In the genomic region with DNA sequence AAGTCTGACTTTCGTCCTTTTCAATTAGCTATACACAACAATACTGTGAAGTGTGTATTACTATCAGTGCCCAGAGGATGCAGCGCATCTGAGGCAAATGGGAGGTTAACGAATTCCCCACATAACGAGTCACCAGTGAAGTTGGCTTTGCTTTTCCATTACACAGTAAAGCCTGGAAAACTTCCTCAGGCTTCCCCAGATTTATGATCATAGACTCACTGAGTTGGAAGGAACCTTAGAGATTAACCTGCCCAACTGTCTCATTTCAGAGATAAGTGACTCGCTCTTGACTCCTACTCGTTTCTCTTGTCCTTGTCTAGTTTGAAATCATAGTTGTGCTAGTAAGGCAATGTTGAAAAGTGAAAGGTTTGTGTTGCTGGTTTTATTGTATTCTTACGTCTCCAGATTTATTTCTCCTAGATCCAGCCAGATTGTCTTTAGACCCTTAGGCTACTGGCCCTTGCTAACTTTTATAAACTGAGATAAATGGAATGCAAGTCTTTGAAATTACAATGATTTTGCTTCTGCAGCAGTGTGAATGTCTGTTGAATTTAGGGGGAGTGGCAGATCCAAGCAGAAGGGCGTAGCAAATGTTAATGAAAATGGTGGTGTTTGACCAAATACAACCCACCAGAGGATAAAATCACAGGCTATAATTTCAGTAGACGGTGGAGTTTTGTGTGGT, we compare ENCODE assay signal across 12 cellular contexts. TPM values are rescaled to one million over a fixed set of nuclear protein-coding genes. Genes with fewer than 3 reads are reported as not detected.
DNase-seq lines count a peak whose midpoint lies in the region; ATAC-seq, FAIRE-seq and TF ChIP-seq lines count a peak whose summit lies in the region.
"Had no signal": no experiment of that assay in that cellular context is flagged by ENCODE, and none has a peak within 500 bp of the region (broad histone marks: within the 10 kb centered on the region; RNA-seq: fewer than 3 reads in every experiment).

No MANE protein-coding gene starts in this region.

- H3K9me3 ChIP-seq in A549 (no peaks in the 10 kb centered on the region), PC-3 (ENCODE audit: low read length) (no peaks in the 10 kb centered on the region), HepG2 (ENCODE audit: low read length) (no peaks in the 10 kb centered on the region)
- H3K9me3 ChIP-seq: Peyer's patch had no signal

- BruUV-seq in PC-3 (replicated peaks; lab: Mats Ljungman, UMichigan), result no TSS peak
- BruUV-seq in HepG2 (replicated peaks; lab: Mats Ljungman, UMichigan), result no TSS peak

- TF ChIP-seq POLR2A in A549 (IDR thresholded peaks at IDR 0.05; ENCODE audit: low read length), result no peak
- no peak for TF ChIP-seq POLR2A in HepG2 (IDR thresholded peaks at IDR 0.05; ENCODE audit: insufficient read depth in 1 of 2, low read depth in 2 of 2, low read length in 2 of 2)

- TF ChIP-seq RAD21 in A549 (conservative IDR thresholded peaks at IDR 0.05 in 1 of 2, IDR thresholded peaks at IDR 0.05 in 1 of 2) (no peak), HepG2 (CRISPR knock-in tag; IDR thresholded peaks at IDR 0.05) (no peak)

- ATAC-seq in A549 (peak; percentile 53 to 77; a peak in 4 of 6 replicates), PC-3 (peak; percentile 71), HepG2 (no peak), HG03442 (IDR thresholded peaks at IDR 0.05; ENCODE audit: unreplicated experiment) (no peak), GM21529 (IDR thresholded peaks at IDR 0.05; ENCODE audit: unreplicated experiment) (no peak), HG02852 (IDR thresholded peaks at IDR 0.05; ENCODE audit: unreplicated experiment) (no peak)

- H3K9me2 ChIP-seq in PC-3 (replicated peaks; ENCODE audit: low read length), result no peaks in the 10 kb centered on the region

- H4K20me1 ChIP-seq in PC-3 (ENCODE audit: low read length), result no peaks in the 10 kb centered on the region
- H4K20me1 ChIP-seq in HepG2 (ENCODE audit: insufficient read depth, low read length), result no peaks in the 10 kb centered on the region

- POLR2A ChIA-PET in A549 (lab: Yijun Ruan, JAX), result no interaction called here
- POLR2A ChIA-PET in PC-3 (lab: Charles Lee; ENCODE audit: unreplicated experiment), result no interaction called here
- POLR2A ChIA-PET in HepG2 (lab: Yijun Ruan, JAX), result no interaction called here

- TF ChIP-seq EP300 in A549 (IDR thresholded peaks at IDR 0.05), result no peak
- TF ChIP-seq EP300 in HepG2 (IDR thresholded peaks at IDR 0.05; ENCODE audit: low read depth in 2 of 2, low read length in 2 of 2), result no peak
- TF ChIP-seq EP300 in HepG2 (CRISPR knock-in tag; IDR thresholded peaks at IDR 0.05; ENCODE audit: borderline replicate concordance), result no peak

- H3K4me1 ChIP-seq in A549, result peaks cover 13% of the 10 kb centered on the region
- H3K4me1 ChIP-seq in PC-3 (ENCODE audit: insufficient read depth, low read length), result peaks cover 25% of the 10 kb centered on the region
- H3K4me1 ChIP-seq in HepG2 (ENCODE audit: insufficient read depth, low read length), result peaks cover 22% of the 10 kb centered on the region

- H3K79me2 ChIP-seq in PC-3 (ENCODE audit: low read length), result no peaks in the 10 kb centered on the region
- H3K79me2 ChIP-seq in HepG2 (ENCODE audit: insufficient read depth, low read length), result no peaks in the 10 kb centered on the region

- H3F3A ChIP-seq in PC-3 (ENCODE audit: low read length, unreplicated experiment), result no peaks in the 10 kb centered on the region

- no peak overlapping the region for H3K4me3 ChIP-seq in A549
- no peak overlapping the region for H3K4me3 ChIP-seq in PC-3 (ENCODE audit: low read length)
- no peak overlapping the region for H3K4me3 ChIP-seq in fibroblast of pulmonary artery (replicated peaks; ENCODE audit: low read depth, low read length)
- no peak overlapping the region for H3K4me3 ChIP-seq in HepG2 (replicated peaks in 1 of 3; ENCODE audit: insufficient read depth in 1 of 3, low read depth in 2 of 3, low read length in 3 of 3)
- H3K4me3 ChIP-seq: dorsolateral prefrontal cortex, Peyer's patch had no signal

- intact Hi-C loops in PC-3 (cut with micrococcal nuclease) (no loop called here), HepG2 (cut with micrococcal nuclease; ENCODE audit: unreplicated experiment) (no loop called here)

- CTCF ChIA-PET in A549 (lab: Yijun Ruan, JAX) (interaction anchor here (1.5 kb wide), 1 partner anchor 35 kb away, joined by 4 read pairs; no protein-coding TSS in a partner anchor), PC-3 (lab: Charles Lee) (no interaction called here), HepG2 (lab: Yijun Ruan, JAX; ENCODE audit: low intra/inter-chr PET ratio, low total read pairs) (no interaction called here)

- whole genome bisulfite sequencing in A549 (ENCODE audit: missing lambda C conversion rate), result 58% methylated on average over 9 of the region's 9 CpGs
- WGBS in HepG2 (ENCODE audit: low lambda C conversion rate), result 85% methylated on average over 9 of the region's 9 CpGs

- in situ Hi-C loops in HepG2 (cut with HindIII; ENCODE audit: extremely low pct_ligation_motif_present, low pct_unique_long_range_greater_than_20kb), result no loop called here

- H3K27ac ChIP-seq in A549 (no peak overlapping the region), PC-3 (ENCODE audit: low read length) (peak overlapping the region; percentile 10), HepG2 (ENCODE audit: extremely low read length, insufficient read depth, low read length) (no peak overlapping the region)
- H3K27ac ChIP-seq: dorsolateral prefrontal cortex, Peyer's patch had no signal

- H3K27me3 ChIP-seq in PC-3 (ENCODE audit: low read length) (no peaks in the 10 kb centered on the region), HepG2 (ENCODE audit: control insufficient read depth in 1 of 2, insufficient read depth in 2 of 2, low read length in 2 of 2) (peaks cover 0 to 1% of the 10 kb centered on the region in 2 experiments; a peak in 2 of 5 replicates)
- H3K27me3 ChIP-seq: dorsolateral prefrontal cortex, Peyer's patch had no signal

- H3K4me2 ChIP-seq in A549 (peak overlapping the region; percentile 50; the same call in 2 of the 3 replicates), PC-3 (ENCODE audit: low read length) (peak overlapping the region; percentile 19), HepG2 (ENCODE audit: low read depth, low read length) (no peak overlapping the region)

- H2AFZ ChIP-seq in PC-3 (ENCODE audit: low read length), result peak overlapping the region; percentile 61; the same call in 1 of the 2 replicates
- H2AFZ ChIP-seq in HepG2 (ENCODE audit: low read length), result no peak overlapping the region

- H3K36me3 ChIP-seq in PC-3 (ENCODE audit: low read depth, low read length) (no peaks in the 10 kb centered on the region), HepG2 (replicated peaks in 1 of 2; ENCODE audit: control insufficient read depth in 1 of 2, insufficient read depth in 2 of 2, low read length in 2 of 2) (no peaks in the 10 kb centered on the region)
- H3K36me3 ChIP-seq: Peyer's patch had no signal

- DNase-seq in A549 (ENCODE audit: low read depth in 1 of 2, low spot score in 1 of 2) (no peak), GM03348 (ENCODE audit: low spot score) (peak; percentile 59), PC-3 (peak; percentile 72), fibroblast of pulmonary artery (ENCODE audit: low read depth) (peak; percentile 69), HepG2 (ENCODE audit: low spot score) (no peak)
- DNase-seq: dorsolateral prefrontal cortex, Peyer's patch, posterior cingulate gyrus had no signal

- no peak overlapping the region for H3K9ac ChIP-seq in PC-3 (ENCODE audit: low read length)
- no peak overlapping the region for H3K9ac ChIP-seq in HepG2 (ENCODE audit: insufficient read depth, low read depth, low read length)

- FAIRE-seq in A549 (lab: Jason Lieb, UNC) (no peak), HepG2 (lab: Jason Lieb, UNC) (no peak)
- FAIRE-seq: islet of Langerhans had no signal

- TF ChIP-seq CTCF in A549 (IDR thresholded peaks at IDR 0.05) (no peak), PC-3 (conservative IDR thresholded peaks at IDR 0.05; ENCODE audit: low read depth, low read length) (no peak), fibroblast of pulmonary artery (IDR thresholded peaks at IDR 0.05; ENCODE audit: low read length, missing control alignments) (no peak), HepG2 (CRISPR knock-in tag; IDR thresholded peaks at IDR 0.05) (no peak)

TF ChIP-seq in A549, 52 proteins besides CTCF, POLR2A, EP300 and RAD21 (continues in another document):
- TF ChIP-seq JUNB (IDR thresholded peaks at IDR 0.05) (no peak), CBX8 (IDR thresholded peaks at IDR 0.05) (no peak)

TF ChIP-seq in HepG2, 621 proteins besides CTCF, POLR2A, EP300 and RAD21 (continues in another document):
- no peak for TF ChIP-seq NR1H2 (CRISPR knock-in tag; IDR thresholded peaks at IDR 0.05; ENCODE audit: borderline replicate concordance, low read depth)

RNA-seq across cellular contexts. Expression of gene S1PR1, which starts 17.3 kb away (rescaled TPM):
- polyA plus RNA-seq in A549 (2011; rRNA removed), result not detected in 2 replicates
- polyA plus RNA-seq in A549 (2012; cell fraction: cytosol; rRNA removed), result 0.01 TPM in 1 of 2 replicates, not detected in the other
- polyA plus RNA-seq in A549 (2012; cell fraction: nucleus; rRNA removed), result not detected in 2 replicates
- polyA plus RNA-seq in A549 (2017; fragmentation: RNase III; extraction: RNeasy Plus Mini Kit Qiagen cat#74134 plus additional on column Dnase treatment), result 0.06 to 0.07 TPM in 2 of 3 replicates, not detected in the other
- 0.08 TPM in 1 of 2 replicates, not detected in the other for polyA minus RNA-seq in A549 (2011; rRNA and poly(A)+ RNA removed)
- 2.1 TPM in 2 replicates for total RNA-seq in PC-3 (2014; rRNA removed)
- total RNA-seq in HepG2 (2016; rRNA removed; fragmentation: Illumina TruSeq; extraction: Trizol), result not detected in 2 replicates
- not detected in 2 replicates for total RNA-seq in HepG2 (2016; cell fraction: cytosol; rRNA removed; fragmentation: Illumina TruSeq; extraction: Trizol; ENCODE audit: low read depth)
- not detected in 2 replicates for total RNA-seq in HepG2 (2016; cell fraction: insoluble cytoplasmic fraction; rRNA removed; fragmentation: Illumina TruSeq; extraction: Trizol)
- not detected in 2 replicates for total RNA-seq in HepG2 (2016; cell fraction: membrane; rRNA removed; fragmentation: Illumina TruSeq; extraction: Trizol)
- total RNA-seq in HepG2 (2016; cell fraction: nucleus; rRNA removed; fragmentation: Illumina TruSeq; extraction: Trizol), result not detected in 2 replicates
- not detected in 2 replicates for polyA plus RNA-seq in HepG2 (2011; rRNA removed)
- polyA plus RNA-seq in HepG2 (2011; cell fraction: cytosol; rRNA removed), result not detected in 2 replicates
- polyA plus RNA-seq in HepG2 (2011; cell fraction: nucleus; rRNA removed), result not detected in 2 replicates
- polyA plus RNA-seq in HepG2 (2012), result not detected in 2 replicates
- not detected in 2 replicates for polyA plus RNA-seq in HepG2 (2016; cell fraction: cytosol; fragmentation: Illumina TruSeq; extraction: Trizol; ENCODE audit: low read depth)
- not detected in 2 replicates for polyA plus RNA-seq in HepG2 (2016; cell fraction: insoluble cytoplasmic fraction; fragmentation: Illumina TruSeq; extraction: Trizol; ENCODE audit: low read depth)
- not detected in 2 replicates for polyA plus RNA-seq in HepG2 (2016; cell fraction: membrane; fragmentation: Illumina TruSeq; extraction: Trizol; ENCODE audit: low read depth)
- polyA plus RNA-seq in HepG2 (2016; cell fraction: nucleus; fragmentation: Illumina TruSeq; extraction: Trizol; ENCODE audit: insufficient read depth, low read depth), result not detected in 2 replicates
- polyA minus RNA-seq in HepG2 (2011; rRNA and poly(A)+ RNA removed; ENCODE audit: low replicate concordance), result 0.33 TPM in 1 of 2 replicates, not detected in the other
- not detected in 2 replicates for polyA minus RNA-seq in HepG2 (2011; cell fraction: cytosol; rRNA and poly(A)+ RNA removed)
- not detected in 2 replicates for polyA minus RNA-seq in HepG2 (2011; cell fraction: nucleus; rRNA and poly(A)+ RNA removed)

Comparison
In these comparisons a context has a peak if more than half of its experiments do, and no peak if none do; other contexts are left out.
1. ATAC-seq: peak in A549 (2 of 2) and PC-3 (single experiment); none in HepG2 (single experiment), HG03442 (single experiment), GM21529 (single experiment) and HG02852 (single experiment).
2. DNase-seq: peak in GM03348 (single experiment), PC-3 (single experiment) and fibroblast of pulmonary artery (single experiment); none in A549 (0 of 2) and HepG2 (single experiment).